In genomic region chr13:40662866-40663265, GRCh38 we compare ENCODE assay signal across 8 cellular contexts. TPM values are rescaled to one million over a fixed set of nuclear protein-coding genes. Genes with fewer than 3 reads are reported as not detected.
A peak's percentile ranks its signal among the peaks of the same experiment; 100 is the strongest.
DNase-seq lines count a peak whose midpoint lies in the region; ATAC-seq lines count a peak whose summit lies in the region.

No MANE protein-coding gene starts in this region.

- DNase-seq in activated CD4-positive, alpha-beta T cell treated with anti-CD3 and anti-CD28 coated beads, Interleukin-2, amount 50 U/mL, for 48 hours, result peak; percentile 31 to 40
- DNase-seq in kidney tubule cell (ENCODE audit: low spot score) (peak; percentile 31), NCI-H2196 treated with DMSO at 0.1 percent for 48 hours (lab: John Stamatoyannopoulos, UW; ENCODE audit: unreplicated experiment) (no peak), dermis blood vessel endothelial cell (no peak), SHP77 treated with DMSO at 0.1 percent for 48 hours (lab: John Stamatoyannopoulos, UW) (no peak), mesenteric fat pad (ENCODE audit: low spot score) (no peak)

- ATAC-seq in GM18519 (IDR thresholded peaks at IDR 0.05; ENCODE audit: low FRiP score, unreplicated experiment) (peak; percentile 35), HG02588 (IDR thresholded peaks at IDR 0.05; ENCODE audit: unreplicated experiment) (peak; percentile 10)

RNA-seq across cellular contexts. Expression of gene FOXO1, which starts 3.6 kb away (rescaled TPM):
- 35.4 and 60.4 TPM in 2 replicates for total RNA-seq in dermis blood vessel endothelial cell
- 120 TPM for total RNA-seq in mesenteric fat pad

Comparison
In these comparisons a context has a peak if more than half of its experiments do, and no peak if none do; other contexts are left out.
1. DNase-seq: peak in activated CD4-positive, alpha-beta T cell treated with anti-CD3 and anti-CD28 coated beads, Interleukin-2, amount 50 U/mL, for 48 hours (2 of 2) and kidney tubule cell (single experiment); none in NCI-H2196 treated with DMSO at 0.1 percent for 48 hours (single experiment), dermis blood vessel endothelial cell (single experiment), SHP77 treated with DMSO at 0.1 percent for 48 hours (single experiment) and mesenteric fat pad (single experiment).